Comparison of ENCODE assay signal across 9 cellular contexts in genomic region chr10:3482200-3482993, GRCh38.
DNase-seq lines count a peak whose midpoint lies in the region; ATAC-seq, FAIRE-seq and TF ChIP-seq lines count a peak whose summit lies in the region.
"Had no signal": no experiment of that assay in that cellular context is flagged by ENCODE, and none has a peak within 500 bp of the region (broad histone marks: within the 10 kb centered on the region; RNA-seq: fewer than 3 reads in every experiment).

No MANE protein-coding gene starts in this region.

- CTCF ChIA-PET in A549 (lab: Yijun Ruan, JAX), result interaction anchor here (0.9 to 1.9 kb wide), 2 partner anchors 15 to 18 kb away, joined by 4 read pairs; no protein-coding TSS in a partner anchor
- CTCF ChIA-PET in activated B cell treated with CpG ODN at 0.5 μM for 24 hours (lab: Charles Lee), result no interaction called here

- no peak for TF ChIP-seq POLR2A in A549 (IDR thresholded peaks at IDR 0.05; ENCODE audit: low read length)

- H3K4me3 ChIP-seq in A549, result no peak overlapping the region
- no peak overlapping the region for H3K4me3 ChIP-seq in hepatocyte

- H3K4me1 Mint-ChIP-seq in activated B cell treated with CpG ODN at 0.5 μM for 24 hours, result peaks cover 67% of the 10 kb centered on the region
- H3K4me1 Mint-ChIP-seq in stimulated activated naive B cell treated with anti-CD40 and anti-IgM and Interleukin-4, amounts not matched to agents 10 μg/mL and 1 μg/mL and 100 μg/mL, for 72 hours, result peaks cover 61 to 93% of the 10 kb centered on the region in 2 donors

- H3K9me3 ChIP-seq in A549 (no peaks in the 10 kb centered on the region), hepatocyte (ENCODE audit: low read depth) (no peaks in the 10 kb centered on the region)

- no peaks in the 10 kb centered on the region for H3K36me3 Mint-ChIP-seq in activated B cell treated with CpG ODN at 0.5 μM for 24 hours (ENCODE audit: low read depth)
- peaks cover 0 to 2% of the 10 kb centered on the region in 2 donors for H3K36me3 Mint-ChIP-seq in stimulated activated naive B cell treated with anti-CD40 and anti-IgM and Interleukin-4, amounts not matched to agents 10 μg/mL and 1 μg/mL and 100 μg/mL, for 72 hours

- no peak for TF ChIP-seq RAD21 in A549 (conservative IDR thresholded peaks at IDR 0.05 in 1 of 2, IDR thresholded peaks at IDR 0.05 in 1 of 2)

- DNase-seq in A549 (ENCODE audit: low read depth in 1 of 2, low spot score in 1 of 2) (peak in 1 of 2 experiments; percentile 69), NCI-H1048 (lab: John Stamatoyannopoulos, UW) (peak; percentile 88), activated B cell treated with CpG ODN at 0.5 μM for 24 hours (no peak), hepatocyte (ENCODE audit: low spot score) (peak; percentile 92), HUDEP-2 (lab: John Stamatoyannopoulos, UW; ENCODE audit: unreplicated experiment in 76 of 76) (no peak)
- no peak for DNase-seq in stimulated activated naive B cell treated with anti-CD40 and anti-IgM and Interleukin-4, amounts not matched to agents 10 μg/mL and 1 μg/mL and 100 μg/mL, for 72 hours

- H3K4me3 Mint-ChIP-seq in activated B cell treated with CpG ODN at 0.5 μM for 24 hours, result peak overlapping the region; percentile 36
- H3K4me3 Mint-ChIP-seq in stimulated activated naive B cell treated with anti-CD40 and anti-IgM and Interleukin-4, amounts not matched to agents 10 μg/mL and 1 μg/mL and 100 μg/mL, for 72 hours, result peak overlapping the region; percentile 31 to 36

- no peaks in the 10 kb centered on the region for H3K36me3 ChIP-seq in hepatocyte (replicated peaks; ENCODE audit: insufficient read depth, low read depth)

- H3K4me1 ChIP-seq in A549 (peaks cover 34% of the 10 kb centered on the region), hepatocyte (ENCODE audit: insufficient read depth) (peaks cover 28% of the 10 kb centered on the region)

- H3K9me3 Mint-ChIP-seq in activated B cell treated with CpG ODN at 0.5 μM for 24 hours, result no peaks in the 10 kb centered on the region
- peaks cover 1 to 2% of the 10 kb centered on the region in 2 donors for H3K9me3 Mint-ChIP-seq in stimulated activated naive B cell treated with anti-CD40 and anti-IgM and Interleukin-4, amounts not matched to agents 10 μg/mL and 1 μg/mL and 100 μg/mL, for 72 hours

- peak; percentile 78 for FAIRE-seq in A549 (lab: Jason Lieb, UNC)
- FAIRE-seq: colon had no signal

- H3K4me2 ChIP-seq in A549, result peak overlapping the region; percentile 56
- H3K4me2 ChIP-seq in hepatocyte, result peak overlapping the region; percentile 65

- TF ChIP-seq CTCF in A549 (IDR thresholded peaks at IDR 0.05) (no peak), activated B cell treated with CpG ODN at 0.5 μM for 24 hours (IDR thresholded peaks at IDR 0.05) (no peak), hepatocyte (IDR thresholded peaks at IDR 0.05; ENCODE audit: poor library complexity) (no peak)

- H4K20me1 ChIP-seq in hepatocyte (ENCODE audit: insufficient read depth, poor library complexity, severe bottlenecking), result no peaks in the 10 kb centered on the region

- 56% methylated on average over 17 of the region's 17 CpGs for WGBS in A549 (ENCODE audit: missing lambda C conversion rate)
- WGBS in hepatocyte (ENCODE audit: low lambda C conversion rate, missing lambda C conversion rate), result 16% methylated on average over 17 of the region's 17 CpGs

- H3K79me2 ChIP-seq in hepatocyte, result no peaks in the 10 kb centered on the region

- peak overlapping the region; percentile 9 for H3K27ac Mint-ChIP-seq in activated B cell treated with CpG ODN at 0.5 μM for 24 hours
- peak overlapping the region; percentile 62 for H3K27ac Mint-ChIP-seq in stimulated activated naive B cell treated with anti-CD40 and anti-IgM and Interleukin-4, amounts not matched to agents 10 μg/mL and 1 μg/mL and 100 μg/mL, for 72 hours

- H3K27ac ChIP-seq in A549, result peak overlapping the region in 1 of 2 experiments; percentile 31; a peak in 3 of 6 replicates
- H3K27ac ChIP-seq in hepatocyte, result peak overlapping the region; percentile 88

- POLR2A ChIA-PET in A549 (lab: Yijun Ruan, JAX), result interaction anchor here (1.0 kb wide), 1 partner anchor 14 kb away, joined by 4 read pairs; no protein-coding TSS in a partner anchor
- POLR2A ChIA-PET in activated B cell treated with CpG ODN at 0.5 μM for 24 hours (lab: Charles Lee), result no interaction called here

- intact Hi-C loops in activated B cell treated with CpG ODN at 0.5 μM for 24 hours (cut with micrococcal nuclease), result loop anchor here (5.0 to 10.0 kb wide), 2 partner anchors 532 to 640 kb away; no protein-coding TSS in a partner anchor

- no peaks in the 10 kb centered on the region for H3K27me3 ChIP-seq in hepatocyte

- no peaks in the 10 kb centered on the region for H3K27me3 Mint-ChIP-seq in activated B cell treated with CpG ODN at 0.5 μM for 24 hours
- H3K27me3 Mint-ChIP-seq in stimulated activated naive B cell treated with anti-CD40 and anti-IgM and Interleukin-4, amounts not matched to agents 10 μg/mL and 1 μg/mL and 100 μg/mL, for 72 hours, result no peaks in the 10 kb centered on the region

- H2AFZ ChIP-seq in hepatocyte, result no peak overlapping the region

- ATAC-seq in A549 (peak; percentile 62 to 67), GM18867 (IDR thresholded peaks at IDR 0.05; ENCODE audit: unreplicated experiment) (peak; percentile 48), activated B cell treated with CpG ODN at 0.5 μM for 24 hours (ENCODE audit: low read depth) (no peak), HG03175 (IDR thresholded peaks at IDR 0.05; ENCODE audit: unreplicated experiment) (no peak)
- peak; percentile 15 to 18 for ATAC-seq in stimulated activated naive B cell treated with anti-CD40 and anti-IgM and Interleukin-4, amounts not matched to agents 10 μg/mL and 1 μg/mL and 100 μg/mL, for 72 hours (replicated peaks)

- no peaks in the 10 kb centered on the region for H3K9me2 ChIP-seq in hepatocyte (replicated peaks; ENCODE audit: insufficient read depth)

- TF ChIP-seq EP300 in A549 (IDR thresholded peaks at IDR 0.05), result no peak

TF ChIP-seq in A549, 52 proteins besides CTCF, POLR2A, EP300 and RAD21:
- TF ChIP-seq, protein P1, sequence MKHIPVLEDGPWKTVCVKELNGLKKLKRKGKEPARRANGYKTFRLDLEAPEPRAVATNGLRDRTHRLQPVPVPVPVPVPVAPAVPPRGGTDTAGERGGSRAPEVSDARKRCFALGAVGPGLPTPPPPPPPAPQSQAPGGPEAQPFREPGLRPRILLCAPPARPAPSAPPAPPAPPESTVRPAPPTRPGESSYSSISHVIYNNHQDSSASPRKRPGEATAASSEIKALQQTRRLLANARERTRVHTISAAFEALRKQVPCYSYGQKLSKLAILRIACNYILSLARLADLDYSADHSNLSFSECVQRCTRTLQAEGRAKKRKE (CRISPR knock-in tag; IDR thresholded peaks at IDR 0.05; ENCODE audit: low read depth), result no peak
- no peak for TF ChIP-seq FOSL2 (IDR thresholded peaks at IDR 0.05)
- TF ChIP-seq FOSL2 (CRISPR knock-in tag; IDR thresholded peaks at IDR 0.05), result peak; percentile 67
- 0 out of 2 replicates have a peak, but pooled peaks have one; percentile 8 for TF ChIP-seq BHLHE40 (IDR thresholded peaks at IDR 0.05; ENCODE audit: low read depth, low read length)

Comparison
In these comparisons a context has a peak if more than half of its experiments do, and no peak if none do; other contexts are left out.
1. ATAC-seq: peak in A549 (2 of 2), GM18867 (single experiment) and stimulated activated naive B cell treated with anti-CD40 and anti-IgM and Interleukin-4, amounts not matched to agents 10 μg/mL and 1 μg/mL and 100 μg/mL, for 72 hours (2 of 2); none in activated B cell treated with CpG ODN at 0.5 μM for 24 hours (single experiment) and HG03175 (single experiment).
2. DNase-seq: peak in NCI-H1048 (single experiment) and hepatocyte (single experiment); none in activated B cell treated with CpG ODN at 0.5 μM for 24 hours (single experiment), stimulated activated naive B cell treated with anti-CD40 and anti-IgM and Interleukin-4, amounts not matched to agents 10 μg/mL and 1 μg/mL and 100 μg/mL, for 72 hours (single experiment) and HUDEP-2 (0 of 76).